ENCODE assay signal across 8 cellular contexts in genomic region chr14:69880051-69880487, GRCh38.
DNase-seq lines count a peak whose midpoint lies in the region; TF ChIP-seq lines count a peak whose summit lies in the region.

No MANE protein-coding gene starts in this region.

- no peaks in the 10 kb centered on the region for H3K4me1 Mint-ChIP-seq in T-helper 2 cell treated with Interferon-gamma antibody and Interleukin-4, amounts not matched to agents 5 μg/mL and 100 μg/mL, for 36 hours (ENCODE audit: low read depth)

- peaks cover 70% of the 10 kb centered on the region for H3K27me3 ChIP-seq in ACC112 (ENCODE audit: insufficient read depth, low read length)

- H3K4me3 ChIP-seq in ACC112 (ENCODE audit: low read depth, low read length) (peak overlapping the region; percentile 61), choroid plexus epithelial cell (ENCODE audit: low read depth, low read length) (peak overlapping the region; percentile 82)

- H3K27me3 Mint-ChIP-seq in T-helper 2 cell treated with Interferon-gamma antibody and Interleukin-4, amounts not matched to agents 5 μg/mL and 100 μg/mL, for 36 hours (ENCODE audit: low read depth), result peaks cover 56% of the 10 kb centered on the region

- no peak overlapping the region for H3K27ac Mint-ChIP-seq in T-helper 2 cell treated with Interferon-gamma antibody and Interleukin-4, amounts not matched to agents 5 μg/mL and 100 μg/mL, for 36 hours

- TF ChIP-seq CTCF in choroid plexus epithelial cell (conservative IDR thresholded peaks at IDR 0.05; ENCODE audit: low read depth, low read length), result no peak

- no peaks in the 10 kb centered on the region for H3K36me3 ChIP-seq in ACC112 (ENCODE audit: insufficient read depth, low read length)

- no peak overlapping the region for H3K27ac ChIP-seq in ACC112 (ENCODE audit: low read depth, low read length)

- H3K9me3 Mint-ChIP-seq in T-helper 2 cell treated with Interferon-gamma antibody and Interleukin-4, amounts not matched to agents 5 μg/mL and 100 μg/mL, for 36 hours, result no peaks in the 10 kb centered on the region

- H2AFZ ChIP-seq in ACC112 (ENCODE audit: low read length, unreplicated experiment), result no peak overlapping the region

- DNase-seq in HuH-7 (ENCODE audit: low spot score), result peak; percentile 33
- DNase-seq in choroid plexus epithelial cell (ENCODE audit: low read depth), result peak; percentile 49
- DNase-seq in midbrain (lab: John Stamatoyannopoulos, UW), result peak; percentile 28
- DNase-seq in erythroblast (lab: John Stamatoyannopoulos, UW), result no peak
- DNase-seq in stimulated activated CD4-positive, alpha-beta T cell treated with anti-CD3 and anti-CD28 coated beads, Interleukin-4, amount 100 ng/mL, for 1 hour, result no peak
- no peak for DNase-seq in RKO (ENCODE audit: low spot score)
- no peak for DNase-seq in T-helper 2 cell treated with Interferon-gamma antibody and Interleukin-4, amounts not matched to agents 5 μg/mL and 100 μg/mL, for 36 hours (ENCODE audit: low spot score)

- TF ChIP-seq POLR2A in erythroblast (IDR thresholded peaks at IDR 0.05; ENCODE audit: low read length), result no peak

- no peak overlapping the region for H3K4me3 Mint-ChIP-seq in T-helper 2 cell treated with Interferon-gamma antibody and Interleukin-4, amounts not matched to agents 5 μg/mL and 100 μg/mL, for 36 hours

- H3K4me1 ChIP-seq in ACC112 (ENCODE audit: control insufficient read depth, insufficient read depth, low read length, unreplicated experiment), result no peaks in the 10 kb centered on the region

- no peaks in the 10 kb centered on the region for H3K79me2 ChIP-seq in ACC112 (ENCODE audit: control insufficient read depth, insufficient read depth, low read length, unreplicated experiment)

- H3K36me3 Mint-ChIP-seq in T-helper 2 cell treated with Interferon-gamma antibody and Interleukin-4, amounts not matched to agents 5 μg/mL and 100 μg/mL, for 36 hours (ENCODE audit: low read depth), result no peaks in the 10 kb centered on the region

Comparison
In these comparisons a context has a peak if more than half of its experiments do, and no peak if none do; other contexts are left out.
1. DNase-seq: peak in HuH-7 (single experiment), choroid plexus epithelial cell (single experiment) and midbrain (single experiment); none in erythroblast (0 of 2), stimulated activated CD4-positive, alpha-beta T cell treated with anti-CD3 and anti-CD28 coated beads, Interleukin-4, amount 100 ng/mL, for 1 hour (single experiment), RKO (single experiment) and T-helper 2 cell treated with Interferon-gamma antibody and Interleukin-4, amounts not matched to agents 5 μg/mL and 100 μg/mL, for 36 hours (single experiment).